14 cellular contexts compared by ENCODE assay signal in the genomic region with DNA sequence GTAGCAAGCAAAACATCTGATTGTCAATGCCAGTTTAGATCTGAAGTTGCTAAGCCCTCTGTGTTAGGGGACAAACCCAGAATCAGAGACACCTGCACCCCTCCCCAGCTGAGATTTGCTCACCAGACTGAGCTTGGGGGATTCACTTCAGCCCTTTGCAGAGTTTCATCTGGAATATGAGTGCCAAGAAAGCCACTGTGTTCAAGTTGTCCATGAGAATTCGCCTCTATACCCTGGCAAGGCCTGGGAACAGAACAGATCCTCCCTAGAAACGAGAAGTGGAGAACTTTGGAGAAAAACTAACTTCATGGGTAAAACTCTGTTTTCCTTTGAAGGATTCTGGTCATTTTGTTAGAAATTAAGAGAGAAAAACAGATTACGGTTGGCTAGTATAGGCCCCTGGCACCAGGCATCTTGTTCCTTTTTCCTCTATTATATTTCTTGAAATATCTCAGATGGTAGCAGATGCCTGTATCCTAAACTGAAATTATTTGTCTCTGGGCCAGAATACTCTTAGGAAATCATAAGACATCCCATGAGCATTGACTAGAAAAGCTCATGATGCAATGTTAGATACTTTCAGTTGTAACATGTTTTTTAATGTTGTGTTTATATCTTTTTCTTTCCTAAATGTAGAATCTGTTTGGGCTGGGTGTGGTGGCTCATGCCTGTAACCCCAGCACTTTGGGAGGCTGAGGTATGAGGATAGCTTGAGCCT.
DNase-seq lines count a peak whose midpoint lies in the region; ATAC-seq and TF ChIP-seq lines count a peak whose summit lies in the region.
"Had no signal": no experiment of that assay in that cellular context is flagged by ENCODE, and none has a peak within 500 bp of the region (broad histone marks: within the 10 kb centered on the region; RNA-seq: fewer than 3 reads in every experiment).

No MANE protein-coding gene starts in this region.

- H3K27me3 ChIP-seq in skeletal muscle tissue (ENCODE audit: control insufficient read depth in 3 of 3, insufficient read depth in 3 of 3, low read length in 3 of 3): no peaks in the 10 kb centered on the region
- H3K27me3 ChIP-seq: brain microvascular endothelial cell had no signal

- TF ChIP-seq CTCF in AG09309 (IDR thresholded peaks at IDR 0.05; ENCODE audit: control insufficient read depth, insufficient read depth, low read depth, low read length, missing control alignments): no peak
- TF ChIP-seq CTCF in RWPE1 (conservative IDR thresholded peaks at IDR 0.05; ENCODE audit: low read depth): no peak

- CTCF ChIA-PET in RWPE1 (lab: Yijun Ruan, JAX): interaction anchor here (0.6 kb wide), 1 partner anchor 40 kb away, joined by 5 read pairs; no protein-coding TSS in a partner anchor

- H3K9me3 Mint-ChIP-seq in central memory CD8-positive, alpha-beta T cell: peaks cover 5% of the 10 kb centered on the region

- DNase-seq in AG09309 (ENCODE audit: low read depth) (peak; percentile 32), left ventricle myocardium superior (no peak), RWPE1 (ENCODE audit: low spot score) (no peak), NCI-H1105 treated with DMSO at 0.1 percent for 48 hours (lab: John Stamatoyannopoulos, UW) (no peak)
- DNase-seq in central memory CD8-positive, alpha-beta T cell (ENCODE audit: low spot score in 2 of 2): no peak
- no peak for DNase-seq in activated T-cell treated with anti-CD3 and anti-CD28 coated beads, Interleukin-2, amount 50 U/mL, for 1 hour
- DNase-seq: activated CD4-positive, alpha-beta T cell treated with anti-CD3 and anti-CD28 coated beads, Interleukin-2, amount 10 ng/mL, durations not matched to agents 7 days and 5 days; brain microvascular endothelial cell; mucosa of descending colon; NCI-H524 had no signal

- peaks cover 23% of the 10 kb centered on the region for H3K4me1 Mint-ChIP-seq in central memory CD8-positive, alpha-beta T cell

- intact Hi-C loops in left ventricle myocardium superior (cut with micrococcal nuclease): no loop called here

- H3K27ac Mint-ChIP-seq in central memory CD8-positive, alpha-beta T cell (ENCODE audit: low read depth): peak overlapping the region; percentile 4
- H3K27ac Mint-ChIP-seq: activated CD4-positive, alpha-beta T cell treated with anti-CD3 and anti-CD28 coated beads, Interleukin-2, amount 10 ng/mL, durations not matched to agents 7 days and 5 days; T-helper 2 cell treated with Interferon-gamma antibody and Interleukin-4, amounts not matched to agents 5 μg/mL and 100 μg/mL, for 36 hours had no signal

- H3K4me3 ChIP-seq in AG09309 (ENCODE audit: control insufficient read depth, low read depth, low read length) (no peak overlapping the region), skeletal muscle tissue (ENCODE audit: low read length in 3 of 3) (no peak overlapping the region)
- H3K4me3 ChIP-seq: A549, mucosa of descending colon had no signal

- peaks cover 0 to 3% (median 0%) of the 10 kb centered on the region in 3 donors for H3K9me3 ChIP-seq in skeletal muscle tissue (ENCODE audit: control insufficient read depth in 3 of 3, low read length in 3 of 3)
- H3K9me3 ChIP-seq: A549 had no signal

- ATAC-seq in central memory CD8-positive, alpha-beta T cell (replicated peaks; ENCODE audit: extremely low read depth, poor library complexity, severe bottlenecking): no peak
- ATAC-seq in left ventricle myocardium superior: peak; percentile 80
- ATAC-seq in HG03520 (IDR thresholded peaks at IDR 0.05; ENCODE audit: unreplicated experiment): no peak
- ATAC-seq: A549 had no signal

- H3K4me1 ChIP-seq in skeletal muscle tissue (ENCODE audit: control insufficient read depth in 3 of 3, insufficient read depth in 3 of 3, low read length in 3 of 3): peaks cover 9 to 11% (median 10%) of the 10 kb centered on the region in 3 donors
- H3K4me1 ChIP-seq: A549 had no signal

- H3K36me3 ChIP-seq in skeletal muscle tissue (ENCODE audit: control insufficient read depth in 3 of 3, insufficient read depth in 3 of 3, low read length in 3 of 3): no peaks in the 10 kb centered on the region
- H3K36me3 ChIP-seq: brain microvascular endothelial cell had no signal

- POLR2A ChIA-PET in RWPE1 (lab: Yijun Ruan, JAX; ENCODE audit: low non-redundant PET): no interaction called here

- H3K4me3 Mint-ChIP-seq in central memory CD8-positive, alpha-beta T cell: no peak overlapping the region
- H3K4me3 Mint-ChIP-seq: activated CD4-positive, alpha-beta T cell treated with anti-CD3 and anti-CD28 coated beads, Interleukin-2, amount 10 ng/mL, durations not matched to agents 7 days and 5 days; T-helper 2 cell treated with Interferon-gamma antibody and Interleukin-4, amounts not matched to agents 5 μg/mL and 100 μg/mL, for 36 hours had no signal

- no peak overlapping the region for H3K9ac ChIP-seq in skeletal muscle tissue (ENCODE audit: low read depth in 1 of 3, low read length in 3 of 3)

- H3K27ac ChIP-seq in skeletal muscle tissue (ENCODE audit: low read depth, low read length): peak overlapping the region; percentile 70
- H3K27ac ChIP-seq in RWPE1: no peak overlapping the region
- H3K27ac ChIP-seq: A549, brain microvascular endothelial cell had no signal

- peaks cover 2% of the 10 kb centered on the region for H3K36me3 Mint-ChIP-seq in central memory CD8-positive, alpha-beta T cell (ENCODE audit: insufficient read depth)

- H3K27me3 Mint-ChIP-seq in central memory CD8-positive, alpha-beta T cell: no peaks in the 10 kb centered on the region
